9 cellular contexts compared by ENCODE assay signal in genomic region chr13:40993119-40993518, GRCh38. TPM values are rescaled to one million over a fixed set of nuclear protein-coding genes. Genes with fewer than 3 reads are reported as not detected.
A peak's percentile ranks its signal among the peaks of the same experiment; 100 is the strongest.
DNase-seq lines count a peak whose midpoint lies in the region; ATAC-seq, FAIRE-seq and TF ChIP-seq lines count a peak whose summit lies in the region.
"Had no signal": no experiment of that assay in that cellular context is flagged by ENCODE, and none has a peak within 500 bp of the region (broad histone marks: within the 10 kb centered on the region; RNA-seq: fewer than 3 reads in every experiment).

No MANE protein-coding gene starts in this region.

- H3K36me3 ChIP-seq in cardiac muscle cell (no peaks in the 10 kb centered on the region), right atrium auricular region (no peaks in the 10 kb centered on the region), kidney (ENCODE audit: control insufficient read depth in 1 of 2, insufficient read depth in 2 of 2, low read length in 2 of 2) (no peaks in the 10 kb centered on the region), urinary bladder (ENCODE audit: insufficient read depth) (peaks cover 4% of the 10 kb centered on the region)

- H3K9ac ChIP-seq in kidney (ENCODE audit: low read length in 2 of 2) = peak overlapping the region in 1 of 2 donors; percentile 5

- peaks cover 3% of the 10 kb centered on the region for H3K4me1 ChIP-seq in cardiac muscle cell (ENCODE audit: low read depth)
- peaks cover 0 to 31% of the 10 kb centered on the region in 2 donors for H3K4me1 ChIP-seq in right atrium auricular region
- H3K4me1 ChIP-seq in kidney (ENCODE audit: control insufficient read depth in 1 of 2, insufficient read depth in 1 of 2, low read depth in 1 of 2, low read length in 2 of 2) = peaks cover 8 to 28% of the 10 kb centered on the region in 2 donors
- H3K4me1 ChIP-seq in urinary bladder (ENCODE audit: insufficient read depth) = peaks cover 2% of the 10 kb centered on the region

- peak overlapping the region; percentile 22 for H3K27ac ChIP-seq in cardiac muscle cell
- no peak overlapping the region for H3K27ac ChIP-seq in right atrium auricular region
- H3K27ac ChIP-seq in kidney (ENCODE audit: low read depth in 2 of 2, low read length in 2 of 2) = peak overlapping the region; percentile 26 to 57
- H3K27ac ChIP-seq in urinary bladder (ENCODE audit: low read depth) = peak overlapping the region; percentile 67

- 89% methylated on average over 10 of the region's 10 CpGs for WGBS in urinary bladder

- H3K9me3 ChIP-seq in cardiac muscle cell (ENCODE audit: low read depth) = no peaks in the 10 kb centered on the region
- H3K9me3 ChIP-seq in right atrium auricular region = no peaks in the 10 kb centered on the region
- no peaks in the 10 kb centered on the region for H3K9me3 ChIP-seq in kidney (ENCODE audit: control insufficient read depth in 1 of 2, low read length in 2 of 2)

- no peaks in the 10 kb centered on the region for H3K27me3 ChIP-seq in cardiac muscle cell
- no peaks in the 10 kb centered on the region for H3K27me3 ChIP-seq in right atrium auricular region

- no peak for FAIRE-seq in kidney (lab: Jason Lieb, UNC)

- no peak for ATAC-seq in GM18870 (IDR thresholded peaks at IDR 0.05; ENCODE audit: unreplicated experiment)
- ATAC-seq in GM21515 (IDR thresholded peaks at IDR 0.05; ENCODE audit: unreplicated experiment) = no peak

- DNase-seq in cardiac muscle cell (ENCODE audit: low read depth in 1 of 2, low spot score in 1 of 2) (peak in 1 of 2 donors; percentile 26), right atrium auricular region (ENCODE audit: low spot score) (no peak), SK-N-DZ (ENCODE audit: low spot score) (peak; percentile 30), kidney (no peak)
- no peak for DNase-seq in activated effector memory CD4-positive, alpha-beta T cell treated with anti-CD3 and anti-CD28 coated beads, Interleukin-2, amount 50 U/mL, for 16 hours
- DNase-seq: stimulated activated CD4-positive, alpha-beta T cell treated with anti-CD3 and anti-CD28 coated beads, Interleukin-2, amount 100 ng/mL, for 48 hours had no signal

- TF ChIP-seq CTCF in cardiac muscle cell (IDR thresholded peaks at IDR 0.05; ENCODE audit: low read depth, low read length) = no peak
- TF ChIP-seq CTCF in right atrium auricular region (IDR thresholded peaks at IDR 0.05) = no peak
- TF ChIP-seq CTCF in kidney (IDR thresholded peaks at IDR 0.05; ENCODE audit: borderline replicate concordance, extremely low read depth, insufficient read depth) = no peak

- H3K4me3 ChIP-seq in cardiac muscle cell (no peak overlapping the region), right atrium auricular region (no peak overlapping the region), kidney (ENCODE audit: low read length in 2 of 2) (no peak overlapping the region), urinary bladder (ENCODE audit: low read depth, low read length) (no peak overlapping the region)

- intact Hi-C loops in kidney (cut with DNase I) = no loop called here

RNA-seq across cellular contexts. Expression of gene ELF1, which starts 26.0 kb away (rescaled TPM):
- total RNA-seq in cardiac muscle cell (30.0 and 36.8 TPM in 2 replicates), right atrium auricular region (10 to 100 TPM; 39.1 to 54.2 TPM), kidney (95.1 TPM), urinary bladder (83.9 TPM)
- polyA plus RNA-seq in cardiac muscle cell (22.2 and 23.6 TPM in 2 replicates), kidney (ENCODE audit: insufficient read depth, low read depth, low replicate concordance) (12.0 TPM), urinary bladder (57.4 TPM)
- polyA plus RNA-seq in SK-N-DZ (2014; cell fraction: cytosol; rRNA removed) = 2.1 and 2.9 TPM in 2 replicates
- polyA plus RNA-seq in SK-N-DZ (2014; cell fraction: nucleus; rRNA removed) = 1.3 and 4.8 TPM in 2 replicates

Comparison
In these comparisons a context has a peak if more than half of its experiments do, and no peak if none do; other contexts are left out.
1. H3K27ac ChIP-seq: peak in cardiac muscle cell (single experiment), kidney (2 of 2) and urinary bladder (single experiment); none in right atrium auricular region (0 of 2).